8 cellular contexts compared by ENCODE assay signal in genomic region chr2:136305517-136306192, GRCh38.
DNase-seq lines count a peak whose midpoint lies in the region; ATAC-seq, FAIRE-seq and TF ChIP-seq lines count a peak whose summit lies in the region.

No MANE protein-coding gene starts in this region.

- no peak for TF ChIP-seq POLR2A in H54 (IDR thresholded peaks at IDR 0.05; ENCODE audit: low read depth, low read length)

- CTCF ChIA-PET in naive thymus-derived CD4-positive, alpha-beta T cell (lab: Charles Lee): interaction anchor here (0.5 to 1.1 kb wide), 4 partner anchors 8 to 129 kb away, joined by 3 read pairs; no protein-coding TSS in a partner anchor

- peaks cover 0 to 1% (median 0%) of the 10 kb centered on the region in 11 donors for H3K9me3 Mint-ChIP-seq in naive thymus-derived CD4-positive, alpha-beta T cell

- intact Hi-C loops in naive thymus-derived CD4-positive, alpha-beta T cell (cut with micrococcal nuclease): no loop called here

- no peak overlapping the region for H3K4me3 ChIP-seq in naive thymus-derived CD4-positive, alpha-beta T cell (ENCODE audit: low read length)

- H3K4me1 ChIP-seq in naive thymus-derived CD4-positive, alpha-beta T cell (ENCODE audit: control insufficient read depth in 2 of 2, insufficient read depth in 2 of 2, low read length in 2 of 2): peaks cover 0 to 6% of the 10 kb centered on the region in 2 donors

- H3K4me3 Mint-ChIP-seq in naive thymus-derived CD4-positive, alpha-beta T cell: peak overlapping the region in 1 of 10 donors; percentile 16

- ATAC-seq in HG03460 (IDR thresholded peaks at IDR 0.05; ENCODE audit: unreplicated experiment): peak; percentile 77
- ATAC-seq in naive thymus-derived CD4-positive, alpha-beta T cell: peak; percentile 90

- FAIRE-seq in RCC 7860 (lab: Jason Lieb, UNC) (no peak), H54 (lab: Jason Lieb, UNC) (no peak)

- H3K27me3 Mint-ChIP-seq in naive thymus-derived CD4-positive, alpha-beta T cell: no peaks in the 10 kb centered on the region

- peaks cover 0 to 16% (median 4%) of the 10 kb centered on the region in 7 donors for H3K4me1 Mint-ChIP-seq in naive thymus-derived CD4-positive, alpha-beta T cell

- H3K27ac ChIP-seq in naive thymus-derived CD4-positive, alpha-beta T cell (ENCODE audit: low read depth, low read length): no peak overlapping the region

- H3K9me3 ChIP-seq in naive thymus-derived CD4-positive, alpha-beta T cell (ENCODE audit: control insufficient read depth in 2 of 3, low read length in 3 of 3): no peaks in the 10 kb centered on the region

- no peaks in the 10 kb centered on the region for H3K36me3 Mint-ChIP-seq in naive thymus-derived CD4-positive, alpha-beta T cell

- POLR2A ChIA-PET in naive thymus-derived CD4-positive, alpha-beta T cell (lab: Charles Lee): interaction anchor here (0.6 to 1.2 kb wide), 2 partner anchors 18 to 117 kb away, joined by 3 to 4 read pairs; no protein-coding TSS in a partner anchor

- H3K27me3 ChIP-seq in naive thymus-derived CD4-positive, alpha-beta T cell (ENCODE audit: control insufficient read depth in 2 of 2, insufficient read depth in 2 of 2, low read length in 2 of 2): no peaks in the 10 kb centered on the region

- no peaks in the 10 kb centered on the region for H3K36me3 ChIP-seq in naive thymus-derived CD4-positive, alpha-beta T cell (ENCODE audit: control insufficient read depth in 2 of 3, insufficient read depth in 3 of 3, low read length in 3 of 3)

- peak overlapping the region in 4 of 9 donors; percentile 7 to 54 (median 26) for H3K27ac Mint-ChIP-seq in naive thymus-derived CD4-positive, alpha-beta T cell

- DNase-seq in NCI-H82 (lab: John Stamatoyannopoulos, UW) (peak; percentile 24), NCI-H82 treated with DMSO at 0.1 percent for 48 hours (lab: John Stamatoyannopoulos, UW; ENCODE audit: unreplicated experiment) (no peak), RCC 7860 (ENCODE audit: low spot score) (no peak), H54 (ENCODE audit: insufficient read length, low spot score) (no peak), DMS153 (lab: John Stamatoyannopoulos, UW) (no peak)
- peak; percentile 35 to 56 for DNase-seq in activated CD4-positive, alpha-beta T cell treated with anti-CD3 and anti-CD28 coated beads, Interleukin-2, amount 50 U/mL, for 24 hours (ENCODE audit: low read depth in 1 of 2, low spot score in 1 of 2)
- peak in 1 of 9 donors; percentile 56 for DNase-seq in naive thymus-derived CD4-positive, alpha-beta T cell

Comparison
In these comparisons a context has a peak if more than half of its experiments do, and no peak if none do; other contexts are left out.
1. DNase-seq: peak in NCI-H82 (single experiment) and activated CD4-positive, alpha-beta T cell treated with anti-CD3 and anti-CD28 coated beads, Interleukin-2, amount 50 U/mL, for 24 hours (2 of 2); none in NCI-H82 treated with DMSO at 0.1 percent for 48 hours (single experiment), RCC 7860 (single experiment), H54 (single experiment) and DMS153 (single experiment).